8 cellular contexts compared by ENCODE assay signal in the genomic region with DNA sequence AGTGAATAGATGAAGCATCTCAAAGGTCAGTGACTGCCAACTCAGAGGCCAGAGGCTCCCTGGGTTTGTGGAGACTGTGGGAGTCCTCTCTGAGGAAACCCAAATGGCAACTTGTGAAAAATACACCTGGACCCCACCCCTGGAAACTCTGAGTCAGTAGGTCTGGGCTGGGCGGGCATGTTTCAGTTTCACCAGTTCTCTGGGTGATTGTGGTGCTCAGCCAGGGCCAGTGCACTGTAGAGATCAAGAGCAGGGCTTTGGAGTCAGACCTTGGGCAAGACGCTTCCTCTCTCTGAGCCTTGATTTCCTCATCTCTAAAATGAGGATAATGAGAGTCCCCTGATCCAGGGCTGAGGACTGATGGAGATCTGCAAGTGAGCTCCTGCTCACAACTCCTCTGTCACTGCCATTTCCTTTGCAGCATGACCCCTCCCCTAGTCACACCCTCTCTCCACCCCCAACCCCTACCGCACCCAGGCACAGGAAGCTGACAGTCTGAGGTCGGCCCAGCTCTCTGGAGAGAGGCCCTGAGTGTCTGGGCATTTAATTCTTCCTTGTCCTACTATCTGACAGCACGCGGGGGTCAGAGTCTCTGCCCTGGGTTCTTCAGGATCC. TPM values are rescaled to one million over a fixed set of nuclear protein-coding genes. Genes with fewer than 3 reads are reported as not detected.
DNase-seq lines count a peak whose midpoint lies in the region; ATAC-seq, FAIRE-seq and TF ChIP-seq lines count a peak whose summit lies in the region.

No MANE protein-coding gene starts in this region.

- H3K4me3 ChIP-seq in lower leg skin (ENCODE audit: low read depth, poor library complexity, severe bottlenecking) = no peak overlapping the region

- no peaks in the 10 kb centered on the region for H3K27me3 Mint-ChIP-seq in activated naive CD8-positive, alpha-beta T cell treated with anti-CD3 and anti-CD28 coated beads for 36 hours

- TF ChIP-seq CTCF in lower leg skin (IDR thresholded peaks at IDR 0.05) = no peak

- H3K4me3 Mint-ChIP-seq in activated naive CD8-positive, alpha-beta T cell treated with anti-CD3 and anti-CD28 coated beads for 36 hours = peak overlapping the region; percentile 81

- peaks cover 70% of the 10 kb centered on the region for H3K4me1 Mint-ChIP-seq in activated naive CD8-positive, alpha-beta T cell treated with anti-CD3 and anti-CD28 coated beads for 36 hours

- ATAC-seq in HG03354 (IDR thresholded peaks at IDR 0.05; ENCODE audit: poor library complexity, severe bottlenecking, unreplicated experiment) = peak; percentile 81

- FAIRE-seq in GM19239 (lab: Jason Lieb, UNC) = peak; percentile 96

- DNase-seq in AG08395 (ENCODE audit: low spot score) (peak; percentile 38), GM19239 (ENCODE audit: insufficient read length, low spot score) (peak; percentile 77), SW480 (ENCODE audit: low spot score) (peak; percentile 30), lower leg skin (ENCODE audit: low spot score in 2 of 2) (peak; percentile 53 to 91), NCI-H1436 (lab: John Stamatoyannopoulos, UW) (no peak)
- peak; percentile 91 for DNase-seq in activated naive CD8-positive, alpha-beta T cell treated with anti-CD3 and anti-CD28 coated beads for 36 hours
- peak; percentile 66 to 75 for DNase-seq in stimulated activated CD8-positive, alpha-beta memory T cell treated with anti-CD3 and anti-CD28 coated beads, Interleukin-4, amount 100 ng/mL, for 1 hour (ENCODE audit: low read depth in 2 of 2, low spot score in 1 of 2)

- peak overlapping the region; percentile 96 for H3K27ac Mint-ChIP-seq in activated naive CD8-positive, alpha-beta T cell treated with anti-CD3 and anti-CD28 coated beads for 36 hours

- no peaks in the 10 kb centered on the region for H3K9me3 Mint-ChIP-seq in activated naive CD8-positive, alpha-beta T cell treated with anti-CD3 and anti-CD28 coated beads for 36 hours

- intact Hi-C loops in lower leg skin (cut with DNase I; ENCODE audit: low total_unique reads) = no loop called here

- TF ChIP-seq POLR2A in lower leg skin (IDR thresholded peaks at IDR 0.05) = no peak

- WGBS in lower leg skin, 2 donors = 22 to 29% methylated on average over 6 of the region's 6 CpGs

- H3K36me3 Mint-ChIP-seq in activated naive CD8-positive, alpha-beta T cell treated with anti-CD3 and anti-CD28 coated beads for 36 hours = peaks cover 47% of the 10 kb centered on the region

RNA-seq across cellular contexts. Expression of gene DEF6, which starts 5.1 kb away (rescaled TPM):
- total RNA-seq in activated naive CD8-positive, alpha-beta T cell treated with anti-CD3 and anti-CD28 coated beads for 36 hours = 10 to 100 TPM; 74.3 to 75.7 TPM
- 10 to 100 TPM; 30.1 to 53.3 (median 39.4) TPM for total RNA-seq in lower leg skin

RNA-seq across cellular contexts. Expression of gene PPARD, which starts 39.6 kb away (rescaled TPM):
- total RNA-seq in activated naive CD8-positive, alpha-beta T cell treated with anti-CD3 and anti-CD28 coated beads for 36 hours = 10 to 100 TPM; 17.0 to 17.8 TPM
- total RNA-seq in lower leg skin = 10 to 100 TPM; 22.6 to 33.8 (median 27.1) TPM

RNA-seq across cellular contexts. Expression of gene ZNF76, which starts 43.2 kb away (rescaled TPM):
- 10 to 100 TPM; 25.7 to 26.1 TPM for total RNA-seq in activated naive CD8-positive, alpha-beta T cell treated with anti-CD3 and anti-CD28 coated beads for 36 hours
- total RNA-seq in lower leg skin = 10 to 100 TPM; 12.4 to 21.4 (median 16.8) TPM
